ENCODE assay signal across 24 cellular contexts in genomic region chrX:30580641-30581040, GRCh38. TPM values are rescaled to one million over a fixed set of nuclear protein-coding genes. Genes with fewer than 3 reads are reported as not detected.
"Had no signal": no experiment of that assay in that cellular context is flagged by ENCODE, and none has a peak within 500 bp of the region (broad histone marks: within the 10 kb centered on the region; RNA-seq: fewer than 3 reads in every experiment).

No MANE protein-coding gene starts in this region.

- H3K9me3 Mint-ChIP-seq: immature natural killer cell; natural killer cell treated with Interleukin-12 subunit alpha and Interleukin-12 subunit beta and Interleukin-15 and Interleukin-18, amount 100 ng/mL, for 72 hours had no signal

- H3K27ac ChIP-seq: coronary artery, gastroesophageal sphincter, left lung, lower lobe of right lung, neural progenitor cell, ovary, right atrium auricular region, sigmoid colon, skin epidermis, suprapubic skin, thyroid gland, upper lobe of left lung, uterus had no signal

- H3K4me3 Mint-ChIP-seq: immature natural killer cell, neural progenitor cell had no signal

- H3K4me3 ChIP-seq: coronary artery, gastroesophageal sphincter, left lung, lower lobe of right lung, neural progenitor cell, ovary, right atrium auricular region, sigmoid colon, skin epidermis, suprapubic skin, thyroid gland, upper lobe of left lung, uterus had no signal

- H3K9me3 ChIP-seq: gastroesophageal sphincter, left lung, lower lobe of right lung, ovary, right atrium auricular region, sigmoid colon, suprapubic skin, thyroid gland, upper lobe of left lung, uterus had no signal

- H3K27me3 ChIP-seq: gastroesophageal sphincter, left lung, neural progenitor cell, ovary, right atrium auricular region, sigmoid colon, suprapubic skin, thyroid gland, upper lobe of left lung, uterus had no signal

- H2AFZ ChIP-seq: neural progenitor cell had no signal

- H3K4me2 ChIP-seq: neural progenitor cell had no signal

- H3K36me3 ChIP-seq: gastroesophageal sphincter, left lung, lower lobe of right lung, neural progenitor cell, ovary, right atrium auricular region, sigmoid colon, suprapubic skin, thyroid gland, upper lobe of left lung, uterus had no signal

- DNase-seq: effector CD8-positive, alpha-beta T cell; immature natural killer cell; left lung; lower lobe of right lung; mesenchymal stem cell; midbrain; nucleus accumbens; ovary; sigmoid colon; stimulated activated CD4-positive, alpha-beta T cell treated with anti-CD3 and anti-CD28 coated beads, Interleukin-2, amount 100 ng/mL, for 24 hours; stimulated activated naive CD4-positive, alpha-beta T cell treated with Interleukin-2 at 50 U/mL for 16 hours; thyroid gland; upper lobe of left lung; uterus had no signal

- H3K4me1 ChIP-seq: gastroesophageal sphincter, left lung, lower lobe of right lung, neural progenitor cell, right atrium auricular region, sigmoid colon, suprapubic skin, thyroid gland, upper lobe of left lung, uterus had no signal

- H3K36me3 Mint-ChIP-seq: immature natural killer cell, neural progenitor cell had no signal

- H3K9ac ChIP-seq: neural progenitor cell had no signal

- H3K27ac Mint-ChIP-seq: immature natural killer cell, neural progenitor cell had no signal

- H3K4me1 Mint-ChIP-seq: neural progenitor cell had no signal

RNA-seq across cellular contexts. Expression of gene TASL, which starts 3.1 kb away (rescaled TPM):
- total RNA-seq: dermis microvascular lymphatic vessel endothelial cell, fibroblast of lung had no signal
- polyA plus RNA-seq: fibroblast of lung, keratinocyte had no signal
